Comparison of ENCODE assay signal across 8 cellular contexts in genomic region chr1:162560303-162561036, GRCh38. TPM values are rescaled to one million over a fixed set of nuclear protein-coding genes. Genes with fewer than 3 reads are reported as not detected.
DNase-seq lines count a peak whose midpoint lies in the region; ATAC-seq, FAIRE-seq and TF ChIP-seq lines count a peak whose summit lies in the region.

No MANE protein-coding gene starts in this region.

- CTCF ChIA-PET in BJ (lab: Yijun Ruan, JAX): interaction anchor here (1.0 kb wide), 1 partner anchor 15 kb away, joined by 3 read pairs; no protein-coding TSS in a partner anchor

- no peaks in the 10 kb centered on the region for H3K9me3 ChIP-seq in KOPT-K1 (ENCODE audit: insufficient read depth, low read length, poor library complexity, severe bottlenecking)
- no peaks in the 10 kb centered on the region for H3K9me3 ChIP-seq in mesenchymal stem cell (ENCODE audit: control insufficient read depth, low read length)

- peak overlapping the region; percentile 96 for H4K8ac ChIP-seq in mesenchymal stem cell (ENCODE audit: low read length)

- peak overlapping the region; percentile 66 to 95 for H3K18ac ChIP-seq in mesenchymal stem cell (ENCODE audit: low read depth in 1 of 2, low read length in 2 of 2)

- H4K91ac ChIP-seq in mesenchymal stem cell (ENCODE audit: low read length): no peak overlapping the region

- TF ChIP-seq CTCF in BJ (IDR thresholded peaks at IDR 0.05; ENCODE audit: insufficient read depth, low read depth, low read length): no peak

- no peak for TF ChIP-seq POLR2A in H54 (IDR thresholded peaks at IDR 0.05; ENCODE audit: low read depth, low read length)

- 60% methylated on average over 6 of the region's 9 CpGs for WGBS in mesenchymal stem cell

- peak overlapping the region; percentile 54 for H2AFZ ChIP-seq in mesenchymal stem cell (ENCODE audit: low read depth, low read length)

- DNase-seq in BJ (ENCODE audit: low read depth) (no peak), cerebellar cortex (ENCODE audit: low spot score) (peak; percentile 65), mesenchymal stem cell (peak; percentile 32), H54 (ENCODE audit: insufficient read length, low spot score) (no peak), mucosa of gallbladder (ENCODE audit: low spot score) (no peak)

- H2BK120ac ChIP-seq in mesenchymal stem cell (ENCODE audit: low read depth, low read length): no peak overlapping the region

- peak overlapping the region; percentile 98 for H3K9ac ChIP-seq in mesenchymal stem cell (ENCODE audit: low read length)

- POLR2A ChIA-PET in BJ (lab: Charles Lee): no interaction called here

- H3K27me3 ChIP-seq in BJ (ENCODE audit: control insufficient read depth, insufficient read depth, low read length) (no peaks in the 10 kb centered on the region), mesenchymal stem cell (ENCODE audit: control insufficient read depth in 1 of 2, insufficient read depth in 1 of 2, low read length in 2 of 2) (no peaks in the 10 kb centered on the region)

- no peak overlapping the region for H2BK5ac ChIP-seq in mesenchymal stem cell (ENCODE audit: low read depth, low read length, poor library complexity, severe bottlenecking)

- ATAC-seq in HG03095 (IDR thresholded peaks at IDR 0.05; ENCODE audit: unreplicated experiment): no peak
- no peak for ATAC-seq in activated CD4-positive, CD25-positive, alpha-beta regulatory T cell treated with anti-CD3 and anti-CD28 coated beads, Interleukin-2, amount 50 U/mL, for 24 hours

- H3K14ac ChIP-seq in mesenchymal stem cell (ENCODE audit: low read length in 2 of 2): no peak overlapping the region

- H3K4me3 ChIP-seq in BJ (ENCODE audit: low read depth, low read length) (peak overlapping the region; percentile 69), mesenchymal stem cell (ENCODE audit: insufficient read depth in 1 of 2, low read depth in 1 of 2, low read length in 2 of 2) (peak overlapping the region; percentile 64 to 79)

- no peak overlapping the region for H3K4ac ChIP-seq in mesenchymal stem cell (ENCODE audit: low read depth in 1 of 2, low read length in 2 of 2)

- FAIRE-seq in H54 (lab: Jason Lieb, UNC): no peak

- peaks cover 2% of the 10 kb centered on the region for H3K79me1 ChIP-seq in mesenchymal stem cell (replicated peaks; ENCODE audit: low read length, poor library complexity, severe bottlenecking)

- H3K27ac ChIP-seq in KOPT-K1 (ENCODE audit: low read depth, low read length, poor library complexity, severe bottlenecking) (peak overlapping the region; percentile 66), mesenchymal stem cell (ENCODE audit: low read length, poor library complexity, severe bottlenecking) (peak overlapping the region; percentile 50)

- peaks cover 5% of the 10 kb centered on the region for H3K4me1 ChIP-seq in mesenchymal stem cell (ENCODE audit: control insufficient read depth, insufficient read depth, low read depth, low read length)

- H2BK12ac ChIP-seq in mesenchymal stem cell (ENCODE audit: low read length in 2 of 2): no peak overlapping the region

- H3K36me3 ChIP-seq in BJ (ENCODE audit: control insufficient read depth, insufficient read depth, low read length) (no peaks in the 10 kb centered on the region), KOPT-K1 (ENCODE audit: insufficient read depth, low read length) (no peaks in the 10 kb centered on the region), mesenchymal stem cell (ENCODE audit: control insufficient read depth in 1 of 2, insufficient read depth in 2 of 2, low read depth in 1 of 2, low read length in 2 of 2) (no peaks in the 10 kb centered on the region)

- no peak overlapping the region for H3K23ac ChIP-seq in mesenchymal stem cell (ENCODE audit: low read length in 2 of 2)

- no peak overlapping the region for H2BK15ac ChIP-seq in mesenchymal stem cell (ENCODE audit: low read depth, poor library complexity, severe bottlenecking)

- H3K4me2 ChIP-seq in mesenchymal stem cell (ENCODE audit: low read length, poor library complexity, severe bottlenecking): peak overlapping the region; percentile 69

- no peak overlapping the region for H2AK5ac ChIP-seq in mesenchymal stem cell (ENCODE audit: low read length, severe bottlenecking)

RNA-seq across cellular contexts. Expression of gene UAP1, which starts 1.1 kb away (rescaled TPM):
- 33.6 and 70.4 TPM in 2 replicates for polyA plus RNA-seq in BJ (2011; rRNA removed)
- 25.2 and 29.1 TPM in 2 replicates for polyA minus RNA-seq in BJ (2011; rRNA and poly(A)+ RNA removed)
- polyA plus RNA-seq in mesenchymal stem cell (2013, experiment 1 of 2): 25.5 TPM
- polyA plus RNA-seq in mesenchymal stem cell (2013, experiment 2 of 2): 25.0 TPM
- 34.2 TPM for total RNA-seq in mucosa of gallbladder

Comparison
In these comparisons a context has a peak if more than half of its experiments do, and no peak if none do; other contexts are left out.
1. DNase-seq: peak in cerebellar cortex (single experiment) and mesenchymal stem cell (single experiment); none in BJ (single experiment), H54 (single experiment) and mucosa of gallbladder (single experiment).